ENCODE assay signal across 14 cellular contexts in the genomic region with DNA sequence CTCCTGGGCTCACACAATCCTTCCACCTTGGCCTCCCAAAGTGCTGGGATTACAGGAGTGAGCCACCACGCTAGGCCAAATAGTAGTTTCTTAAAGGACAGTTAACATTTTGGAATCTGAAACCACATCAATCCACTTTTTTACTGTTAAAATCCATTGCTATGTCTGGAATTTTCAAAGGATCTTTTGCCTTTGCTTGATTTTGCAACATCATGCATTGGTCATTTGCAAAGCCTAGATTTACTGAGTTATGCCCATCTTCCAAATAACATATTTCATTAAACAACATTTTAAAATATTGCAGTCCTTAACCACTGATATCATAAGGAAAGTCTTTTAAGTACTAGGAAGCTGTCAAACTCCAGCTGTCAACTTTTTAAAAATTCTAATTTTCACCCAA. TPM values are rescaled to one million over a fixed set of nuclear protein-coding genes. Genes with fewer than 3 reads are reported as not detected.
A peak's percentile ranks its signal among the peaks of the same experiment; 100 is the strongest.
DNase-seq lines count a peak whose midpoint lies in the region; ATAC-seq and TF ChIP-seq lines count a peak whose summit lies in the region.
"Had no signal": no experiment of that assay in that cellular context is flagged by ENCODE, and none has a peak within 500 bp of the region (broad histone marks: within the 10 kb centered on the region; RNA-seq: fewer than 3 reads in every experiment).

No MANE protein-coding gene starts in this region.

- TF ChIP-seq CTCF in AG10803 (conservative IDR thresholded peaks at IDR 0.05; ENCODE audit: low read length) (no peak), colonic mucosa (IDR thresholded peaks at IDR 0.05) (no peak), vagina (IDR thresholded peaks at IDR 0.05) (no peak)

- no peaks in the 10 kb centered on the region for H3K9me3 Mint-ChIP-seq in naive B cell

- H3K27me3 ChIP-seq in colonic mucosa = no peaks in the 10 kb centered on the region
- no peaks in the 10 kb centered on the region for H3K27me3 ChIP-seq in vagina
- H3K27me3 ChIP-seq: esophagus squamous epithelium had no signal

- no peak for TF ChIP-seq POLR2A in vagina (IDR thresholded peaks at IDR 0.05)

- no peak for ATAC-seq in naive B cell (ENCODE audit: low read depth in 2 of 2)

- H3K27me3 Mint-ChIP-seq in naive B cell = no peaks in the 10 kb centered on the region

- DNase-seq in AG10803 (ENCODE audit: low read depth) (peak; percentile 77), SK-N-MC (ENCODE audit: low read depth, low spot score) (no peak), naive B cell (no peak), colonic mucosa (no peak), vagina (ENCODE audit: extremely low spot score in 2 of 2) (no peak)
- no peak for DNase-seq in stimulated activated CD8-positive, alpha-beta memory T cell treated with anti-CD3 and anti-CD28 coated beads, Interleukin-4, amount 100 ng/mL, for 48 hours
- DNase-seq: activated CD4-positive, alpha-beta T cell treated with anti-CD3 and anti-CD28 coated beads for 1 hour; activated T-cell treated with anti-CD3 and anti-CD28 coated beads, Interleukin-2, amount 50 U/mL, for 1 hour; amygdala; cortex of kidney; DMS53; esophagus squamous epithelium; NCI-H1092 treated with DMSO at 0.1 percent for 48 hours; NCI-H226 had no signal

- H3K36me3 Mint-ChIP-seq in naive B cell = peaks cover 5 to 7% of the 10 kb centered on the region in 2 donors

- peak overlapping the region in 5 of 6 donors; percentile 34 to 93 (median 49) for H3K27ac Mint-ChIP-seq in naive B cell

- peaks cover 17 to 54% (median 42%) of the 10 kb centered on the region in 3 donors for H3K4me1 Mint-ChIP-seq in naive B cell

- intact Hi-C loops in colonic mucosa (cut with DNase I) = loop anchor here (5.0 kb wide), 1 partner anchor 81 kb away; no protein-coding TSS in a partner anchor
- intact Hi-C loops in vagina (cut with DNase I) = no loop called here

- peaks cover 12% of the 10 kb centered on the region for H3K36me3 ChIP-seq in SK-N-MC (ENCODE audit: insufficient read depth, low read length)
- no peaks in the 10 kb centered on the region for H3K36me3 ChIP-seq in colonic mucosa
- H3K36me3 ChIP-seq in vagina = no peaks in the 10 kb centered on the region

- H3K9ac ChIP-seq in SK-N-MC (ENCODE audit: insufficient read length) (no peak overlapping the region), colonic mucosa (ENCODE audit: low read depth in 2 of 2, low read length in 2 of 2) (no peak overlapping the region)

- H3K4me3 Mint-ChIP-seq in naive B cell = peak overlapping the region in 1 of 8 donors; percentile 91

- H3K4me3 ChIP-seq in AG10803 (ENCODE audit: low read length) (no peak overlapping the region), SK-N-MC (peak overlapping the region; percentile 4; the same call in 1 of the 2 replicates), colonic mucosa (no peak overlapping the region), vagina (no peak overlapping the region)
- H3K4me3 ChIP-seq: esophagus squamous epithelium had no signal

- peaks cover 3% of the 10 kb centered on the region for H3K4me1 ChIP-seq in colonic mucosa
- peaks cover 34% of the 10 kb centered on the region for H3K4me1 ChIP-seq in vagina

- H3K27ac ChIP-seq in SK-N-MC (peak overlapping the region; percentile 84), colonic mucosa (no peak overlapping the region), vagina (no peak overlapping the region)

- no peaks in the 10 kb centered on the region for H3K9me3 ChIP-seq in SK-N-MC (ENCODE audit: low read depth, low read length)
- H3K9me3 ChIP-seq in colonic mucosa = no peaks in the 10 kb centered on the region
- H3K9me3 ChIP-seq in vagina = no peaks in the 10 kb centered on the region
- H3K9me3 ChIP-seq: esophagus squamous epithelium had no signal

RNA-seq across cellular contexts. Expression of a gene that starts 3.3 kb away (rescaled TPM):
- 10 to 100 TPM in 1 of 6 donors, 1 to 10 TPM in 5; 2.5 to 15.0 (median 8.0) TPM for polyA plus RNA-seq in naive B cell (ENCODE audit: low read depth in 6 of 6)
- total RNA-seq in colonic mucosa = 10 to 100 TPM; 49.6 to 50.0 TPM
- 60.6 TPM for total RNA-seq in vagina

RNA-seq across cellular contexts. Expression of a gene that starts 55.2 kb away (rescaled TPM):
- under 1 TPM in 3 of 6 donors, not detected in 3; 0.07 to 0.43 (median 0.13) TPM for polyA plus RNA-seq in naive B cell (ENCODE audit: low read depth in 6 of 6)
- total RNA-seq in colonic mucosa = 100 to 1,000 TPM; 118 to 148 TPM
- total RNA-seq in vagina = 13.0 TPM

RNA-seq across cellular contexts. Expression of a gene that starts 56.6 kb away (rescaled TPM):
- polyA plus RNA-seq in naive B cell (ENCODE audit: low read depth in 6 of 6) = 10 to 100 TPM; 50.2 to 79.3 (median 57.7) TPM
- total RNA-seq in colonic mucosa (100 to 1,000 TPM; 179 to 273 TPM), vagina (292 TPM)
